1 cellular context compared by ENCODE assay signal in the genomic region with DNA sequence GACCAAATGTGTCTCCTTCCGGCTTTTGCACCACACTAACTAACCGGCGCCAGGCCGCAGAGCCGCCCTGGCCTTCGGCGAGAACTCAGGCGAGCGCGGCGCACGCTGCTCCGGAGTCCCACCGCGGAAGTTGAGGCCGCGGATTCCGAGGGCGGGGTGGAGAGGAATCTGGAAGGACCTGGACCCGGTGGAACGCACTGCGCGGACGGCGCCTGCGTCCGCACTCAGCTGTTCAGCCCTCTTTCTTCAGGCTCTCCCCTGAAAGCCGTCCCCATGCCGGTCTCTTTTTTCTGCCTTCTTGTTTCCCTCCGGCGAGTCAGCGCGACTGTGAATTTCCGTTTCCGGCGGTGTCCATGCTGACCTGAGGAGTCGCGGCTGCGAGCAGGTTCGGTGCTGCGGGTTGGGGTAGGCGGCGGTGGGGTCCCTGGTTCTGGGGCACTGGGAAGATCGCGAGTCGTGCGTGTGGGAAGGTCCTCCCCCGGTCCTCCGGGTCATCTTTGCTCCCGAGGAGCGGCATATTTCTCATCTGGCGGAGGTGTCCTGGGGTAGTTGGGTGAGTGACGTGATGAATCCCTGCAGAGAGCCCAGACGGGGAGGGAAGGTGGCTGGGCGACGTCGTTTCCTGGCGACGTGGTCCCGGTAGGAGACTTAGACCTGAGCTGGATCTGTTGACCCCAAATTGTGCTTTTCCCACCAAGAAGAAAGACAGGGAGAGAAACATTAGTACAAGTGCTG.
TF ChIP-seq lines count a peak whose summit lies in the region.

A gene with protein sequence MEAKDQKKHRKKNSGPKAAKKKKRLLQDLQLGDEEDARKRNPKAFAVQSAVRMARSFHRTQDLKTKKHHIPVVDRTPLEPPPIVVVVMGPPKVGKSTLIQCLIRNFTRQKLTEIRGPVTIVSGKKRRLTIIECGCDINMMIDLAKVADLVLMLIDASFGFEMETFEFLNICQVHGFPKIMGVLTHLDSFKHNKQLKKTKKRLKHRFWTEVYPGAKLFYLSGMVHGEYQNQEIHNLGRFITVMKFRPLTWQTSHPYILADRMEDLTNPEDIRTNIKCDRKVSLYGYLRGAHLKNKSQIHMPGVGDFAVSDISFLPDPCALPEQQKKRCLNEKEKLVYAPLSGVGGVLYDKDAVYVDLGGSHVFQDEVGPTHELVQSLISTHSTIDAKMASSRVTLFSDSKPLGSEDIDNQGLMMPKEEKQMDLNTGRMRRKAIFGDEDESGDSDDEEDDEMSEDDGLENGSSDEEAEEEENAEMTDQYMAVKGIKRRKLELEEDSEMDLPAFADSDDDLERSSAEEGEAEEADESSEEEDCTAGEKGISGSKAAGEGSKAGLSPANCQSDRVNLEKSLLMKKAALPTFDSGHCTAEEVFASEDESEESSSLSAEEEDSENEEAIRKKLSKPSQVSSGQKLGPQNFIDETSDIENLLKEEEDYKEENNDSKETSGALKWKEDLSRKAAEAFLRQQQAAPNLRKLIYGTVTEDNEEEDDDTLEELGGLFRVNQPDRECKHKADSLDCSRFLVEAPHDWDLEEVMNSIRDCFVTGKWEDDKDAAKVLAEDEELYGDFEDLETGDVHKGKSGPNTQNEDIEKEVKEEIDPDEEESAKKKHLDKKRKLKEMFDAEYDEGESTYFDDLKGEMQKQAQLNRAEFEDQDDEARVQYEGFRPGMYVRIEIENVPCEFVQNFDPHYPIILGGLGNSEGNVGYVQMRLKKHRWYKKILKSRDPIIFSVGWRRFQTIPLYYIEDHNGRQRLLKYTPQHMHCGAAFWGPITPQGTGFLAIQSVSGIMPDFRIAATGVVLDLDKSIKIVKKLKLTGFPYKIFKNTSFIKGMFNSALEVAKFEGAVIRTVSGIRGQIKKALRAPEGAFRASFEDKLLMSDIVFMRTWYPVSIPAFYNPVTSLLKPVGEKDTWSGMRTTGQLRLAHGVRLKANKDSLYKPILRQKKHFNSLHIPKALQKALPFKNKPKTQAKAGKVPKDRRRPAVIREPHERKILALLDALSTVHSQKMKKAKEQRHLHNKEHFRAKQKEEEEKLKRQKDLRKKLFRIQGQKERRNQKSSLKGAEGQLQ (plus strand): TSS at position 350 of the 735 bp plus-strand sequence. CDS start 1,600 bp downstream, outside the sequence.

TF ChIP-seq in HepG2, 621 proteins besides CTCF, POLR2A, EP300 and RAD21 (continues in another document):
- TF ChIP-seq SUZ12 (IDR thresholded peaks at IDR 0.05; ENCODE audit: low read depth, low read length) (no peak), ZNF773 (CRISPR knock-in tag; IDR thresholded peaks at IDR 0.05; ENCODE audit: borderline replicate concordance) (0 out of 2 replicates have a peak, but pooled peaks have one; percentile 77), DPF2 (CRISPR knock-in tag; IDR thresholded peaks at IDR 0.05; ENCODE audit: borderline replicate concordance, low read depth) (no peak), ZKSCAN1 (IDR thresholded peaks at IDR 0.05; ENCODE audit: low read length) (0 out of 2 replicates have a peak, but pooled peaks have one; percentile 19), ZNF33B (CRISPR knock-in tag; IDR thresholded peaks at IDR 0.05) (peak; percentile 97), NFE2L1 (CRISPR knock-in tag; IDR thresholded peaks at IDR 0.05; ENCODE audit: borderline replicate concordance) (peak; percentile 56; the same call in 1 of the 2 replicates), ZMYM4 (CRISPR knock-in tag; IDR thresholded peaks at IDR 0.05) (peak; percentile 96), ZMAT3 (CRISPR knock-in tag; conservative IDR thresholded peaks at IDR 0.05) (peak; percentile 80; the same call in 1 of the 2 replicates), ZNF839 (CRISPR knock-in tag; IDR thresholded peaks at IDR 0.05; ENCODE audit: borderline replicate concordance) (0 out of 2 replicates have a peak, but pooled peaks have one; percentile 46), HNF4G (IDR thresholded peaks at IDR 0.05; ENCODE audit: borderline replicate concordance, low read depth, low read length) (no peak), HNF4G (CRISPR knock-in tag; IDR thresholded peaks at IDR 0.05; ENCODE audit: borderline replicate concordance, low read depth) (no peak), FOXJ3 (CRISPR knock-in tag; IDR thresholded peaks at IDR 0.05; ENCODE audit: borderline replicate concordance) (no peak; the same call in 1 of the 2 replicates), ISL2 (CRISPR knock-in tag; IDR thresholded peaks at IDR 0.05) (peak; percentile 77), ZNF3 (CRISPR knock-in tag; IDR thresholded peaks at IDR 0.05) (no peak), ZKSCAN8 (CRISPR knock-in tag; IDR thresholded peaks at IDR 0.05; ENCODE audit: borderline replicate concordance) (peak; percentile 91), ZBTB42 (CRISPR knock-in tag; IDR thresholded peaks at IDR 0.05) (peak; percentile 73; the same call in 1 of the 2 replicates), ZNF891 (CRISPR knock-in tag; IDR thresholded peaks at IDR 0.05) (peak; percentile 94), ZFP62 (CRISPR knock-in tag; IDR thresholded peaks at IDR 0.05) (no peak), ZNF205 (CRISPR knock-in tag; IDR thresholded peaks at IDR 0.05) (peak; percentile 75), ZNF589 (CRISPR knock-in tag; conservative IDR thresholded peaks at IDR 0.05) (0 out of 2 replicates have a peak, but pooled peaks have one; percentile 72), ZNF350 (CRISPR knock-in tag; IDR thresholded peaks at IDR 0.05; ENCODE audit: borderline replicate concordance, low read depth) (peak; percentile 98), NPAS2 (CRISPR knock-in tag; IDR thresholded peaks at IDR 0.05; ENCODE audit: borderline replicate concordance) (no peak), ZSCAN29 (CRISPR knock-in tag; conservative IDR thresholded peaks at IDR 0.05) (no peak), ZNF615 (CRISPR knock-in tag; IDR thresholded peaks at IDR 0.05; ENCODE audit: borderline replicate concordance) (peak; percentile 38; the same call in 1 of the 2 replicates), TSC22D2 (CRISPR knock-in tag; IDR thresholded peaks at IDR 0.05; ENCODE audit: borderline replicate concordance) (peak; percentile 84), CAMTA2 (CRISPR knock-in tag; IDR thresholded peaks at IDR 0.05; ENCODE audit: borderline replicate concordance) (no peak), ZNF563 (CRISPR knock-in tag; IDR thresholded peaks at IDR 0.05) (peak; percentile 84), ZBTB38 (CRISPR knock-in tag; IDR thresholded peaks at IDR 0.05) (peak; percentile 81; the same call in 1 of the 2 replicates), ATM (IDR thresholded peaks at IDR 0.05; ENCODE audit: borderline replicate concordance) (no peak), ZNF768 (CRISPR knock-in tag; IDR thresholded peaks at IDR 0.05) (peak; percentile 85), ADNP (CRISPR knock-in tag; IDR thresholded peaks at IDR 0.05) (no peak), ZNF253 (CRISPR knock-in tag; IDR thresholded peaks at IDR 0.05; ENCODE audit: borderline replicate concordance) (no peak), ZNF788 (CRISPR knock-in tag; IDR thresholded peaks at IDR 0.05; ENCODE audit: borderline replicate concordance) (peak; percentile 86)
- TF ChIP-seq, protein P1, sequence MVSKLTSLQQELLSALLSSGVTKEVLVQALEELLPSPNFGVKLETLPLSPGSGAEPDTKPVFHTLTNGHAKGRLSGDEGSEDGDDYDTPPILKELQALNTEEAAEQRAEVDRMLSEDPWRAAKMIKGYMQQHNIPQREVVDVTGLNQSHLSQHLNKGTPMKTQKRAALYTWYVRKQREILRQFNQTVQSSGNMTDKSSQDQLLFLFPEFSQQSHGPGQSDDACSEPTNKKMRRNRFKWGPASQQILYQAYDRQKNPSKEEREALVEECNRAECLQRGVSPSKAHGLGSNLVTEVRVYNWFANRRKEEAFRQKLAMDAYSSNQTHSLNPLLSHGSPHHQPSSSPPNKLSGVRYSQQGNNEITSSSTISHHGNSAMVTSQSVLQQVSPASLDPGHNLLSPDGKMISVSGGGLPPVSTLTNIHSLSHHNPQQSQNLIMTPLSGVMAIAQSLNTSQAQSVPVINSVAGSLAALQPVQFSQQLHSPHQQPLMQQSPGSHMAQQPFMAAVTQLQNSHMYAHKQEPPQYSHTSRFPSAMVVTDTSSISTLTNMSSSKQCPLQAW (CRISPR knock-in tag; IDR thresholded peaks at IDR 0.05) = peak; percentile 83; the same call in 1 of the 2 replicates
- TF ChIP-seq, protein P2, sequence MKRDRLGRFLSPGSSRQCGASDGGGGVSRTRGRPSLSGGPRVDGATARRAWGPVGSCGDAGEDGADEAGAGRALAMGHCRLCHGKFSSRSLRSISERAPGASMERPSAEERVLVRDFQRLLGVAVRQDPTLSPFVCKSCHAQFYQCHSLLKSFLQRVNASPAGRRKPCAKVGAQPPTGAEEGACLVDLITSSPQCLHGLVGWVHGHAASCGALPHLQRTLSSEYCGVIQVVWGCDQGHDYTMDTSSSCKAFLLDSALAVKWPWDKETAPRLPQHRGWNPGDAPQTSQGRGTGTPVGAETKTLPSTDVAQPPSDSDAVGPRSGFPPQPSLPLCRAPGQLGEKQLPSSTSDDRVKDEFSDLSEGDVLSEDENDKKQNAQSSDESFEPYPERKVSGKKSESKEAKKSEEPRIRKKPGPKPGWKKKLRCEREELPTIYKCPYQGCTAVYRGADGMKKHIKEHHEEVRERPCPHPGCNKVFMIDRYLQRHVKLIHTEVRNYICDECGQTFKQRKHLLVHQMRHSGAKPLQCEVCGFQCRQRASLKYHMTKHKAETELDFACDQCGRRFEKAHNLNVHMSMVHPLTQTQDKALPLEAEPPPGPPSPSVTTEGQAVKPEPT (CRISPR knock-in tag; IDR thresholded peaks at IDR 0.05; ENCODE audit: low read depth) = peak; percentile 62; the same call in 1 of the 2 replicates
- TF ChIP-seq, protein P3, sequence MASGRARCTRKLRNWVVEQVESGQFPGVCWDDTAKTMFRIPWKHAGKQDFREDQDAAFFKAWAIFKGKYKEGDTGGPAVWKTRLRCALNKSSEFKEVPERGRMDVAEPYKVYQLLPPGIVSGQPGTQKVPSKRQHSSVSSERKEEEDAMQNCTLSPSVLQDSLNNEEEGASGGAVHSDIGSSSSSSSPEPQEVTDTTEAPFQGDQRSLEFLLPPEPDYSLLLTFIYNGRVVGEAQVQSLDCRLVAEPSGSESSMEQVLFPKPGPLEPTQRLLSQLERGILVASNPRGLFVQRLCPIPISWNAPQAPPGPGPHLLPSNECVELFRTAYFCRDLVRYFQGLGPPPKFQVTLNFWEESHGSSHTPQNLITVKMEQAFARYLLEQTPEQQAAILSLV (CRISPR knock-in tag; IDR thresholded peaks at IDR 0.05; ENCODE audit: borderline replicate concordance) = peak; percentile 84; the same call in 1 of the 2 replicates
- TF ChIP-seq, protein P4, sequence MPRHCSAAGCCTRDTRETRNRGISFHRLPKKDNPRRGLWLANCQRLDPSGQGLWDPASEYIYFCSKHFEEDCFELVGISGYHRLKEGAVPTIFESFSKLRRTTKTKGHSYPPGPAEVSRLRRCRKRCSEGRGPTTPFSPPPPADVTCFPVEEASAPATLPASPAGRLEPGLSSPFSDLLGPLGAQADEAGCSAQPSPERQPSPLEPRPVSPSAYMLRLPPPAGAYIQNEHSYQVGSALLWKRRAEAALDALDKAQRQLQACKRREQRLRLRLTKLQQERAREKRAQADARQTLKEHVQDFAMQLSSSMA (CRISPR knock-in tag; IDR thresholded peaks at IDR 0.05) = peak; percentile 77; the same call in 1 of the 2 replicates
- TF ChIP-seq, protein P5, sequence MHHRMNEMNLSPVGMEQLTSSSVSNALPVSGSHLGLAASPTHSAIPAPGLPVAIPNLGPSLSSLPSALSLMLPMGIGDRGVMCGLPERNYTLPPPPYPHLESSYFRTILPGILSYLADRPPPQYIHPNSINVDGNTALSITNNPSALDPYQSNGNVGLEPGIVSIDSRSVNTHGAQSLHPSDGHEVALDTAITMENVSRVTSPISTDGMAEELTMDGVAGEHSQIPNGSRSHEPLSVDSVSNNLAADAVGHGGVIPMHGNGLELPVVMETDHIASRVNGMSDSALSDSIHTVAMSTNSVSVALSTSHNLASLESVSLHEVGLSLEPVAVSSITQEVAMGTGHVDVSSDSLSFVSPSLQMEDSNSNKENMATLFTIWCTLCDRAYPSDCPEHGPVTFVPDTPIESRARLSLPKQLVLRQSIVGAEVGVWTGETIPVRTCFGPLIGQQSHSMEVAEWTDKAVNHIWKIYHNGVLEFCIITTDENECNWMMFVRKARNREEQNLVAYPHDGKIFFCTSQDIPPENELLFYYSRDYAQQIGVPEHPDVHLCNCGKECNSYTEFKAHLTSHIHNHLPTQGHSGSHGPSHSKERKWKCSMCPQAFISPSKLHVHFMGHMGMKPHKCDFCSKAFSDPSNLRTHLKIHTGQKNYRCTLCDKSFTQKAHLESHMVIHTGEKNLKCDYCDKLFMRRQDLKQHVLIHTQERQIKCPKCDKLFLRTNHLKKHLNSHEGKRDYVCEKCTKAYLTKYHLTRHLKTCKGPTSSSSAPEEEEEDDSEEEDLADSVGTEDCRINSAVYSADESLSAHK (CRISPR knock-in tag; IDR thresholded peaks at IDR 0.05; ENCODE audit: borderline replicate concordance) = 0 out of 2 replicates have a peak, but pooled peaks have one; percentile 20
- TF ChIP-seq, protein P6, sequence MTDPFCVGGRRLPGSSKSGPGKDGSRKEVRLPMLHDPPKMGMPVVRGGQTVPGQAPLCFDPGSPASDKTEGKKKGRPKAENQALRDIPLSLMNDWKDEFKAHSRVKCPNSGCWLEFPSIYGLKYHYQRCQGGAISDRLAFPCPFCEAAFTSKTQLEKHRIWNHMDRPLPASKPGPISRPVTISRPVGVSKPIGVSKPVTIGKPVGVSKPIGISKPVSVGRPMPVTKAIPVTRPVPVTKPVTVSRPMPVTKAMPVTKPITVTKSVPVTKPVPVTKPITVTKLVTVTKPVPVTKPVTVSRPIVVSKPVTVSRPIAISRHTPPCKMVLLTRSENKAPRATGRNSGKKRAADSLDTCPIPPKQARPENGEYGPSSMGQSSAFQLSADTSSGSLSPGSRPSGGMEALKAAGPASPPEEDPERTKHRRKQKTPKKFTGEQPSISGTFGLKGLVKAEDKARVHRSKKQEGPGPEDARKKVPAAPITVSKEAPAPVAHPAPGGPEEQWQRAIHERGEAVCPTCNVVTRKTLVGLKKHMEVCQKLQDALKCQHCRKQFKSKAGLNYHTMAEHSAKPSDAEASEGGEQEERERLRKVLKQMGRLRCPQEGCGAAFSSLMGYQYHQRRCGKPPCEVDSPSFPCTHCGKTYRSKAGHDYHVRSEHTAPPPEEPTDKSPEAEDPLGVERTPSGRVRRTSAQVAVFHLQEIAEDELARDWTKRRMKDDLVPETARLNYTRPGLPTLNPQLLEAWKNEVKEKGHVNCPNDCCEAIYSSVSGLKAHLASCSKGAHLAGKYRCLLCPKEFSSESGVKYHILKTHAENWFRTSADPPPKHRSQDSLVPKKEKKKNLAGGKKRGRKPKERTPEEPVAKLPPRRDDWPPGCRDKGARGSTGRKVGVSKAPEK (CRISPR knock-in tag; IDR thresholded peaks at IDR 0.05; ENCODE audit: borderline replicate concordance) = 0 out of 2 replicates have a peak, but pooled peaks have one; percentile 20
- TF ChIP-seq, protein P7, sequence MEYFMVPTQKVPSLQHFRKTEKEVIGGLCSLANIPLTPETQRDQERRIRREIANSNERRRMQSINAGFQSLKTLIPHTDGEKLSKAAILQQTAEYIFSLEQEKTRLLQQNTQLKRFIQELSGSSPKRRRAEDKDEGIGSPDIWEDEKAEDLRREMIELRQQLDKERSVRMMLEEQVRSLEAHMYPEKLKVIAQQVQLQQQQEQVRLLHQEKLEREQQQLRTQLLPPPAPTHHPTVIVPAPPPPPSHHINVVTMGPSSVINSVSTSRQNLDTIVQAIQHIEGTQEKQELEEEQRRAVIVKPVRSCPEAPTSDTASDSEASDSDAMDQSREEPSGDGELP (IDR thresholded peaks at IDR 0.05; ENCODE audit: borderline replicate concordance, low read depth) = peak; percentile 99
- TF ChIP-seq, protein P8, sequence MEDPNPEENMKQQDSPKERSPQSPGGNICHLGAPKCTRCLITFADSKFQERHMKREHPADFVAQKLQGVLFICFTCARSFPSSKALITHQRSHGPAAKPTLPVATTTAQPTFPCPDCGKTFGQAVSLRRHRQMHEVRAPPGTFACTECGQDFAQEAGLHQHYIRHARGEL (CRISPR knock-in tag; IDR thresholded peaks at IDR 0.05) = no peak
